In genomic region chr3:138222316-138222715, GRCh38 we compare ENCODE assay signal across 18 cellular contexts. TPM values are rescaled to one million over a fixed set of nuclear protein-coding genes. Genes with fewer than 3 reads are reported as not detected.
DNase-seq lines count a peak whose midpoint lies in the region; ATAC-seq, FAIRE-seq and TF ChIP-seq lines count a peak whose summit lies in the region.
"Had no signal": no experiment of that assay in that cellular context is flagged by ENCODE, and none has a peak within 500 bp of the region (broad histone marks: within the 10 kb centered on the region; RNA-seq: fewer than 3 reads in every experiment).

No MANE protein-coding gene starts in this region.

- H3K79me2 ChIP-seq in endothelial cell of umbilical vein (ENCODE audit: control insufficient read depth, insufficient read depth, low read length) = peaks cover 39% of the 10 kb centered on the region

- CTCF ChIA-PET in endothelial cell of umbilical vein (lab: Charles Lee) = interaction anchor here (1.6 kb wide), 1 partner anchor 9 kb away, joined by 6 read pairs; no protein-coding TSS in a partner anchor

- FAIRE-seq in endothelial cell of umbilical vein (lab: Jason Lieb, UNC) (peak; percentile 28), frontal cortex (lab: Jason Lieb, UNC) (no peak)
- FAIRE-seq: colon, G401.6, GM12892 had no signal

- no peak for TF ChIP-seq POLR2A in endothelial cell of umbilical vein (IDR thresholded peaks at IDR 0.05; ENCODE audit: low read depth, low read length)
- no peak for TF ChIP-seq POLR2A in sigmoid colon (IDR thresholded peaks at IDR 0.05)
- TF ChIP-seq POLR2A in breast epithelium (IDR thresholded peaks at IDR 0.05) = no peak

- no peaks in the 10 kb centered on the region for H3K9me3 ChIP-seq in left ventricle myocardium inferior (replicated peaks)
- no peaks in the 10 kb centered on the region for H3K9me3 ChIP-seq in endothelial cell of umbilical vein (replicated peaks; ENCODE audit: control insufficient read depth, insufficient read depth, low read length)
- H3K9me3 ChIP-seq in sigmoid colon = no peaks in the 10 kb centered on the region
- H3K9me3 ChIP-seq in breast epithelium = no peaks in the 10 kb centered on the region
- H3K9me3 ChIP-seq: stomach had no signal

- POLR2A ChIA-PET in endothelial cell of umbilical vein (lab: Charles Lee) = no interaction called here

- TF ChIP-seq CTCF in left ventricle myocardium inferior (IDR thresholded peaks at IDR 0.05; ENCODE audit: borderline replicate concordance) (no peak), endothelial cell of umbilical vein (IDR thresholded peaks at IDR 0.05; ENCODE audit: extremely low read depth in 1 of 2, insufficient read depth in 1 of 2, low read depth in 1 of 2, low read length in 2 of 2) (no peak), sigmoid colon (IDR thresholded peaks at IDR 0.05) (no peak), breast epithelium (IDR thresholded peaks at IDR 0.05) (no peak)

- H3K4me2 ChIP-seq in endothelial cell of umbilical vein (ENCODE audit: insufficient read depth, low read length) = peak overlapping the region; percentile 26

- no peaks in the 10 kb centered on the region for H3K9me1 ChIP-seq in endothelial cell of umbilical vein (replicated peaks; ENCODE audit: control insufficient read depth, extremely low read depth, insufficient read depth, low read length)

- H3K27ac ChIP-seq in left ventricle myocardium inferior (replicated peaks) = peak overlapping the region; percentile 4
- H3K27ac ChIP-seq in endothelial cell of umbilical vein (ENCODE audit: insufficient read depth, low read depth, low read length) = no peak overlapping the region
- H3K27ac ChIP-seq in sigmoid colon = no peak overlapping the region
- no peak overlapping the region for H3K27ac ChIP-seq in breast epithelium

- no peak for DNase-seq in left ventricle myocardium inferior
- DNase-seq in left cardiac atrium = no peak
- peak; percentile 83 for DNase-seq in SKM-1 (lab: John Stamatoyannopoulos, UW; ENCODE audit: unreplicated experiment)
- DNase-seq in endothelial cell of umbilical vein (ENCODE audit: low read depth, low spot score) = no peak
- no peak for DNase-seq in NCI-H1105 (lab: John Stamatoyannopoulos, UW)
- no peak for DNase-seq in sigmoid colon
- no peak for DNase-seq in breast epithelium (ENCODE audit: low spot score in 2 of 2)
- DNase-seq in frontal cortex (ENCODE audit: low spot score in 2 of 2) = no peak
- DNase-seq: activated CD4-positive, alpha-beta memory T cell treated with anti-CD3 and anti-CD28 coated beads for 36 hours; H7; naive B cell; NCI-H1930; NCI-H446 treated with DMSO at 0.1 percent for 48 hours; stimulated activated CD4-positive, alpha-beta T cell treated with anti-CD3 and anti-CD28 coated beads, Interleukin-15, amount 100 ng/mL, for 24 hours; stomach had no signal

- H3K4me3 ChIP-seq in left ventricle myocardium inferior = no peak overlapping the region
- no peak overlapping the region for H3K4me3 ChIP-seq in endothelial cell of umbilical vein (replicated peaks in 1 of 3; ENCODE audit: insufficient read depth in 1 of 3, low read depth in 1 of 3, low read length in 3 of 3)
- no peak overlapping the region for H3K4me3 ChIP-seq in sigmoid colon
- H3K4me3 ChIP-seq in breast epithelium = no peak overlapping the region
- H3K4me3 ChIP-seq: stomach had no signal

- 60 to 90% methylated on average over 1 of the region's 1 CpG for WGBS in sigmoid colon, 2 donors

- intact Hi-C loops in left ventricle myocardium inferior (cut with micrococcal nuclease) = no loop called here
- intact Hi-C loops in left cardiac atrium (cut with DNase I) = no loop called here
- intact Hi-C loops in endothelial cell of umbilical vein (cut with micrococcal nuclease) = no loop called here
- intact Hi-C loops in sigmoid colon (cut with DNase I) = no loop called here
- intact Hi-C loops in breast epithelium (cut with DNase I; ENCODE audit: low total_unique reads) = no loop called here

- peaks cover 13% of the 10 kb centered on the region for H4K20me1 ChIP-seq in endothelial cell of umbilical vein (replicated peaks; ENCODE audit: control insufficient read depth, extremely low read depth, insufficient read depth, low read length)

- peaks cover 42% of the 10 kb centered on the region for H3K36me3 ChIP-seq in left ventricle myocardium inferior
- H3K36me3 ChIP-seq in endothelial cell of umbilical vein (ENCODE audit: control insufficient read depth in 2 of 2, extremely low read depth in 1 of 2, insufficient read depth in 2 of 2, low read length in 2 of 2) = peaks cover 7 to 12% of the 10 kb centered on the region in 2 experiments
- peaks cover 16 to 46% (median 23%) of the 10 kb centered on the region in 4 donors for H3K36me3 ChIP-seq in sigmoid colon
- no peaks in the 10 kb centered on the region for H3K36me3 ChIP-seq in breast epithelium

- BruUV-seq in endothelial cell of umbilical vein (replicated peaks; lab: Mats Ljungman, UMichigan) = no TSS peak

- H3K9ac ChIP-seq in endothelial cell of umbilical vein (replicated peaks; ENCODE audit: extremely low read depth, insufficient read depth, low read length) = no peak overlapping the region

- H3K27me3 ChIP-seq in left ventricle myocardium inferior (ENCODE audit: low read depth) (no peaks in the 10 kb centered on the region), endothelial cell of umbilical vein (ENCODE audit: control insufficient read depth in 2 of 2, insufficient read depth in 2 of 2, low read length in 2 of 2) (no peaks in the 10 kb centered on the region), sigmoid colon (no peaks in the 10 kb centered on the region), breast epithelium (no peaks in the 10 kb centered on the region)
- H3K27me3 ChIP-seq: stomach had no signal

- dilution Hi-C loops in endothelial cell of umbilical vein (cut with MboI; ENCODE audit: extremely low pct_ligation_motif_present, low sequenced_read_pairs) = no loop called here

- H2AFZ ChIP-seq in endothelial cell of umbilical vein (ENCODE audit: low read depth, low read length) = no peak overlapping the region

- H3K4me1 ChIP-seq in left ventricle myocardium inferior = peaks cover 32% of the 10 kb centered on the region
- H3K4me1 ChIP-seq in endothelial cell of umbilical vein (ENCODE audit: control insufficient read depth, extremely low read depth, insufficient read depth, low read length) = peaks cover 35% of the 10 kb centered on the region
- H3K4me1 ChIP-seq in sigmoid colon = peaks cover 0 to 24% (median 13%) of the 10 kb centered on the region in 4 donors
- no peaks in the 10 kb centered on the region for H3K4me1 ChIP-seq in breast epithelium

- no peak for ATAC-seq in left cardiac atrium

- no peak for TF ChIP-seq EP300 in sigmoid colon (IDR thresholded peaks at IDR 0.05)

TF ChIP-seq in endothelial cell of umbilical vein, 7 proteins besides CTCF, POLR2A, EP300 and RAD21:
- TF ChIP-seq JUN (IDR thresholded peaks at IDR 0.05; ENCODE audit: borderline replicate concordance, insufficient read depth, insufficient read length, low read depth) = no peak
- TF ChIP-seq MAX (IDR thresholded peaks at IDR 0.05; ENCODE audit: insufficient read depth, insufficient read length) = no peak
- TF ChIP-seq POLR2AphosphoS5 (IDR thresholded peaks at IDR 0.05; ENCODE audit: insufficient read depth, low read depth, low read length) = no peak
- TF ChIP-seq EZH2 (IDR thresholded peaks at IDR 0.05; ENCODE audit: borderline replicate concordance, low read depth, low read length, severe bottlenecking) = no peak
- TF ChIP-seq GATA2 (IDR thresholded peaks at IDR 0.05; ENCODE audit: insufficient read depth, insufficient read length, low read depth, low read length) = no peak
- no peak for TF ChIP-seq FOS (IDR thresholded peaks at IDR 0.05; ENCODE audit: borderline replicate concordance, insufficient read depth, low read length)
- no peak for TF ChIP-seq MYC (IDR thresholded peaks at IDR 0.05; ENCODE audit: low read depth, low read length)
TF ChIP-seq in endothelial cell of umbilical vein: peak in this region for 0.

RNA-seq across cellular contexts. Expression of gene ARMC8, which starts 35.2 kb away (rescaled TPM):
- total RNA-seq in left ventricle myocardium inferior (31.2 TPM), left cardiac atrium (10 to 100 TPM; 32.2 to 43.6 TPM), endothelial cell of umbilical vein (40.3 and 46.0 TPM in 2 replicates), sigmoid colon (10 to 100 TPM; 67.6 to 75.0 (median 69.0) TPM), breast epithelium (10 to 100 TPM; 74.4 to 93.3 (median 82.0) TPM), frontal cortex (104 TPM)
- polyA plus RNA-seq in endothelial cell of umbilical vein (39.6 and 46.1 TPM in 2 replicates), sigmoid colon (10 to 100 TPM; 12.0 to 25.7 (median 16.1) TPM)
- 29.9 and 47.2 TPM in 2 replicates for polyA plus RNA-seq in endothelial cell of umbilical vein (2011; cell fraction: cytosol; rRNA removed)
- polyA plus RNA-seq in endothelial cell of umbilical vein (2011; cell fraction: nucleus; rRNA removed) = 70.3 and 71.8 TPM in 2 replicates
- polyA plus RNA-seq in endothelial cell of umbilical vein (2012) = 21.6 and 31.0 TPM in 2 replicates
- polyA minus RNA-seq in endothelial cell of umbilical vein = 148 and 187 TPM in 2 replicates
- polyA minus RNA-seq in endothelial cell of umbilical vein (2011; cell fraction: cytosol; rRNA and poly(A)+ RNA removed) = 35.9 TPM
- polyA minus RNA-seq in endothelial cell of umbilical vein (2011; cell fraction: nucleus; rRNA and poly(A)+ RNA removed) = 136 and 253 TPM in 2 replicates

RNA-seq across cellular contexts. Expression of gene DBR1, which starts 47.6 kb away (rescaled TPM):
- total RNA-seq in left ventricle myocardium inferior = 7.9 TPM
- 1 to 10 TPM; 9.2 to 9.7 TPM for total RNA-seq in left cardiac atrium
- 16.5 and 17.8 TPM in 2 replicates for total RNA-seq in endothelial cell of umbilical vein
- polyA plus RNA-seq in endothelial cell of umbilical vein = 8.3 and 10.3 TPM in 2 replicates
- 8.7 and 9.8 TPM in 2 replicates for polyA plus RNA-seq in endothelial cell of umbilical vein (2011; cell fraction: cytosol; rRNA removed)
- 6.0 and 8.1 TPM in 2 replicates for polyA plus RNA-seq in endothelial cell of umbilical vein (2011; cell fraction: nucleus; rRNA removed)
- 9.2 and 11.7 TPM in 2 replicates for polyA plus RNA-seq in endothelial cell of umbilical vein (2012)
- polyA minus RNA-seq in endothelial cell of umbilical vein = 4.6 and 6.3 TPM in 2 replicates
- polyA minus RNA-seq in endothelial cell of umbilical vein (2011; cell fraction: cytosol; rRNA and poly(A)+ RNA removed) = 12.3 TPM
- 4.1 and 6.3 TPM in 2 replicates for polyA minus RNA-seq in endothelial cell of umbilical vein (2011; cell fraction: nucleus; rRNA and poly(A)+ RNA removed)
- total RNA-seq in sigmoid colon = 10 to 100 TPM in 2 of 4 donors, 1 to 10 TPM in 2; 9.6 to 15.1 (median 11.1) TPM
- polyA plus RNA-seq in sigmoid colon = 1 to 10 TPM; 6.6 to 7.6 (median 6.9) TPM
- 10 to 100 TPM in 2 of 3 donors, 1 to 10 TPM in 1; 9.9 to 20.5 (median 13.1) TPM for total RNA-seq in breast epithelium
- total RNA-seq in frontal cortex = 41.6 TPM
